1 cellular context compared by ENCODE assay signal in the genomic region with DNA sequence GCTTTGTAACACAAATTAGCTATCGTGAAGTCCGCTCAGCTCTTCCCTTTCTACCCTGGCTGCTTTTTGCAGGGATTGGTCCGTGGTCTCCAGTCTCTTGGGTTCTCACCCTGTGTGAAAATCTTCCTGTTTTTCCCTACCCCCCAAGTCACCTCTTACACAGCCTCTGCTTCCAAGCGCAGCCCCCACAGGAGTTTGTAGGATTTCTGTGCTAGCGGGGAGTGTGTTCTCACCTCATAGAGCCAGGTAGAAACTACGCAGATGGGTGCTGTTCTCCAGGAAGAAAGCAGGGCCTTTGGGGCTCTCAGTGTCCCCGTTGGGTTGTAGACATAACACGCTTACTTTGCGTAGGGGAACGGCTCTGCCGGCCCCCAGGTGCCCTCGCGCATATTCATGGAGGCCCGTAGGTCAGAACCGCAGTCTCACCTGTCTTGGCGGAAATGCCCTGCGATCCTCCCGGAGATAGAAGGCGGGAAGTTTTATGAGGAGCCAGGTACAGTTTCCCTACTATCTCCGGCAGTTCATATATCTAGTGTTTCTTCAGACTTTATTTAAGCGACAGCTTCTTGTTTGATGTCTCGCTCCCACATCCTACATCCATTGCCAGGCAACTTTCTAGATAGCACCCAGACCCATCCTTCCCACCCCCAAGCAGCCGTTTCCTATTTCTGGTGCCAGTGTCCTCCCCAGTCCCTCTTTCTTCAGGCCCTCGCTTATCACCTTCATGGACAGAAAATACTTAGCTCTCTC.
TF ChIP-seq lines count a peak whose summit lies in the region.
"Not testable (repeated sequence)": the region's sequence is repeated elsewhere in the genome, so short reads cannot be mapped to it uniquely, and the experiment has no call there.

No MANE protein-coding gene starts in this region.

TF ChIP-seq in K562, 482 proteins besides CTCF, POLR2A, EP300 and RAD21 (continued from another document and continues in another):
- TF ChIP-seq, protein P1, sequence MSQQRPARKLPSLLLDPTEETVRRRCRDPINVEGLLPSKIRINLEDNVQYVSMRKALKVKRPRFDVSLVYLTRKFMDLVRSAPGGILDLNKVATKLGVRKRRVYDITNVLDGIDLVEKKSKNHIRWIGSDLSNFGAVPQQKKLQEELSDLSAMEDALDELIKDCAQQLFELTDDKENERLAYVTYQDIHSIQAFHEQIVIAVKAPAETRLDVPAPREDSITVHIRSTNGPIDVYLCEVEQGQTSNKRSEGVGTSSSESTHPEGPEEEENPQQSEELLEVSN (IDR thresholded peaks at IDR 0.05; ENCODE audit: borderline replicate concordance in 1 of 2, extremely low read depth in 1 of 2, insufficient read depth in 1 of 2, insufficient read length in 1 of 2, low read depth in 1 of 2, low read length in 1 of 2, poor library complexity in 1 of 2, severe bottlenecking in 1 of 2) = peak in 1 of 2 experiments; percentile 14
- TF ChIP-seq RBFOX2 (IDR thresholded peaks at IDR 0.05; ENCODE audit: low read depth, low read length) = peak; percentile 71
- TF ChIP-seq ZNF431 (CRISPR knock-in tag; IDR thresholded peaks at IDR 0.05) = 0 out of 2 replicates have a peak, but pooled peaks have one; percentile 14
- peak; percentile 49; the same call in 1 of the 2 replicates for TF ChIP-seq ILF3 (IDR thresholded peaks at IDR 0.05; ENCODE audit: borderline replicate concordance)
- TF ChIP-seq TGIF2 (CRISPR knock-in tag; IDR thresholded peaks at IDR 0.05) = peak; percentile 78; the same call in 1 of the 2 replicates
- TF ChIP-seq NONO (IDR thresholded peaks at IDR 0.05; ENCODE audit: low read depth in 2 of 2, low read length in 1 of 2) = peak in 1 of 2 experiments; percentile 98; a peak in 2 of 4 replicates
- peak; percentile 88 for TF ChIP-seq HNRNPLL (IDR thresholded peaks at IDR 0.05; ENCODE audit: low read depth, low read length, poor library complexity, severe bottlenecking)
- TF ChIP-seq POLR2AphosphoS5 (IDR thresholded peaks at IDR 0.05; ENCODE audit: control insufficient read depth, insufficient read depth, low read depth, low read length) = 0 out of 2 replicates have a peak, but pooled peaks have one; percentile 21
- TF ChIP-seq HNRNPUL1 (IDR thresholded peaks at IDR 0.05; ENCODE audit: low read length) = 0 out of 2 replicates have a peak, but pooled peaks have one; percentile 70
- peak; percentile 81; the same call in 1 of the 2 replicates for TF ChIP-seq ZC3H4 (CRISPR knock-in tag; IDR thresholded peaks at IDR 0.05; ENCODE audit: borderline replicate concordance)
- TF ChIP-seq, protein P2, sequence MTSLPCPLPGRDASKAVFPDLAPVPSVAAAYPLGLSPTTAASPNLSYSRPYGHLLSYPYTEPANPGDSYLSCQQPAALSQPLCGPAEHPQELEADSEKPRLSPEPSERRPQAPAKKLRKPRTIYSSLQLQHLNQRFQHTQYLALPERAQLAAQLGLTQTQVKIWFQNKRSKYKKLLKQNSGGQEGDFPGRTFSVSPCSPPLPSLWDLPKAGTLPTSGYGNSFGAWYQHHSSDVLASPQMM (CRISPR knock-in tag; IDR thresholded peaks at IDR 0.05) = peak; percentile 76; the same call in 1 of the 2 replicates
- TF ChIP-seq ZBTB1 (CRISPR knock-in tag; IDR thresholded peaks at IDR 0.05; ENCODE audit: borderline replicate concordance, low read depth) = 0 out of 2 replicates have a peak, but pooled peaks have one; percentile 5
- TF ChIP-seq GABPB1 (CRISPR knock-in tag; IDR thresholded peaks at IDR 0.05) = peak; percentile 55; the same call in 1 of the 2 replicates
- 0 out of 2 replicates have a peak, but pooled peaks have one; percentile 12 for TF ChIP-seq ZSCAN32 (CRISPR knock-in tag; IDR thresholded peaks at IDR 0.05)
- TF ChIP-seq HMG20B (CRISPR knock-in tag; IDR thresholded peaks at IDR 0.05) = 0 out of 2 replicates have a peak, but pooled peaks have one; percentile 2
- TF ChIP-seq KAT7 (CRISPR knock-in tag; IDR thresholded peaks at IDR 0.05; ENCODE audit: borderline replicate concordance) = 0 out of 2 replicates have a peak, but pooled peaks have one; percentile 87
- peak; percentile 39 for TF ChIP-seq NELFE (IDR thresholded peaks at IDR 0.05; ENCODE audit: insufficient read depth, insufficient read length)
- TF ChIP-seq, protein P3, sequence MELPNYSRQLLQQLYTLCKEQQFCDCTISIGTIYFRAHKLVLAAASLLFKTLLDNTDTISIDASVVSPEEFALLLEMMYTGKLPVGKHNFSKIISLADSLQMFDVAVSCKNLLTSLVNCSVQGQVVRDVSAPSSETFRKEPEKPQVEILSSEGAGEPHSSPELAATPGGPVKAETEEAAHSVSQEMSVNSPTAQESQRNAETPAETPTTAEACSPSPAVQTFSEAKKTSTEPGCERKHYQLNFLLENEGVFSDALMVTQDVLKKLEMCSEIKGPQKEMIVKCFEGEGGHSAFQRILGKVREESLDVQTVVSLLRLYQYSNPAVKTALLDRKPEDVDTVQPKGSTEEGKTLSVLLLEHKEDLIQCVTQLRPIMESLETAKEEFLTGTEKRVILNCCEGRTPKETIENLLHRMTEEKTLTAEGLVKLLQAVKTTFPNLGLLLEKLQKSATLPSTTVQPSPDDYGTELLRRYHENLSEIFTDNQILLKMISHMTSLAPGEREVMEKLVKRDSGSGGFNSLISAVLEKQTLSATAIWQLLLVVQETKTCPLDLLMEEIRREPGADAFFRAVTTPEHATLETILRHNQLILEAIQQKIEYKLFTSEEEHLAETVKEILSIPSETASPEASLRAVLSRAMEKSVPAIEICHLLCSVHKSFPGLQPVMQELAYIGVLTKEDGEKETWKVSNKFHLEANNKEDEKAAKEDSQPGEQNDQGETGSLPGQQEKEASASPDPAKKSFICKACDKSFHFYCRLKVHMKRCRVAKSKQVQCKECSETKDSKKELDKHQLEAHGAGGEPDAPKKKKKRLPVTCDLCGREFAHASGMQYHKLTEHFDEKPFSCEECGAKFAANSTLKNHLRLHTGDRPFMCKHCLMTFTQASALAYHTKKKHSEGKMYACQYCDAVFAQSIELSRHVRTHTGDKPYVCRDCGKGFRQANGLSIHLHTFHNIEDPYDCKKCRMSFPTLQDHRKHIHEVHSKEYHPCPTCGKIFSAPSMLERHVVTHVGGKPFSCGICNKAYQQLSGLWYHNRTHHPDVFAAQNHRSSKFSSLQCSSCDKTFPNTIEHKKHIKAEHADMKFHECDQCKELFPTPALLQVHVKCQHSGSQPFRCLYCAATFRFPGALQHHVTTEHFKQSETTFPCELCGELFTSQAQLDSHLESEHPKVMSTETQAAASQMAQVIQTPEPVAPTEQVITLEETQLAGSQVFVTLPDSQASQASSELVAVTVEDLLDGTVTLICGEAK (IDR thresholded peaks at IDR 0.05) = 0 out of 2 replicates have a peak, but pooled peaks have one; percentile 15
- TF ChIP-seq, protein P3 (CRISPR knock-in tag; IDR thresholded peaks at IDR 0.05) = peak; percentile 1; the same call in 1 of the 2 replicates
- peak; percentile 87 for TF ChIP-seq SP1 (CRISPR knock-in tag; IDR thresholded peaks at IDR 0.05)
- not testable (repeated sequence) for TF ChIP-seq BRCA1 (IDR thresholded peaks at IDR 0.05)
- 0 out of 2 replicates have a peak, but pooled peaks have one; percentile 46 for TF ChIP-seq BRCA1 (CRISPR knock-in tag; IDR thresholded peaks at IDR 0.05)
- TF ChIP-seq CCAR2 (IDR thresholded peaks at IDR 0.05; ENCODE audit: low read depth, low read length) = 0 out of 2 replicates have a peak, but pooled peaks have one; percentile 62
- peak; percentile 65 for TF ChIP-seq SMAD4 (CRISPR knock-in tag; conservative IDR thresholded peaks at IDR 0.05)
- TF ChIP-seq, protein P4, sequence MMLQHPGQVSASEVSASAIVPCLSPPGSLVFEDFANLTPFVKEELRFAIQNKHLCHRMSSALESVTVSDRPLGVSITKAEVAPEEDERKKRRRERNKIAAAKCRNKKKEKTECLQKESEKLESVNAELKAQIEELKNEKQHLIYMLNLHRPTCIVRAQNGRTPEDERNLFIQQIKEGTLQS (IDR thresholded peaks at IDR 0.05) = not testable (repeated sequence)
- TF ChIP-seq, protein P4 (CRISPR knock-in tag; conservative IDR thresholded peaks at IDR 0.05) = peak; percentile 94
- peak; percentile 7; the same call in 1 of the 2 replicates for TF ChIP-seq ZNF589 (CRISPR knock-in tag; IDR thresholded peaks at IDR 0.05; ENCODE audit: low read depth)
- 0 out of 2 replicates have a peak, but pooled peaks have one; percentile 30 for TF ChIP-seq MIER1 (IDR thresholded peaks at IDR 0.05; ENCODE audit: low read depth)
- TF ChIP-seq POLR2H (tag; IDR thresholded peaks at IDR 0.05; ENCODE audit: low read depth) = peak; percentile 81
- TF ChIP-seq, protein P5, sequence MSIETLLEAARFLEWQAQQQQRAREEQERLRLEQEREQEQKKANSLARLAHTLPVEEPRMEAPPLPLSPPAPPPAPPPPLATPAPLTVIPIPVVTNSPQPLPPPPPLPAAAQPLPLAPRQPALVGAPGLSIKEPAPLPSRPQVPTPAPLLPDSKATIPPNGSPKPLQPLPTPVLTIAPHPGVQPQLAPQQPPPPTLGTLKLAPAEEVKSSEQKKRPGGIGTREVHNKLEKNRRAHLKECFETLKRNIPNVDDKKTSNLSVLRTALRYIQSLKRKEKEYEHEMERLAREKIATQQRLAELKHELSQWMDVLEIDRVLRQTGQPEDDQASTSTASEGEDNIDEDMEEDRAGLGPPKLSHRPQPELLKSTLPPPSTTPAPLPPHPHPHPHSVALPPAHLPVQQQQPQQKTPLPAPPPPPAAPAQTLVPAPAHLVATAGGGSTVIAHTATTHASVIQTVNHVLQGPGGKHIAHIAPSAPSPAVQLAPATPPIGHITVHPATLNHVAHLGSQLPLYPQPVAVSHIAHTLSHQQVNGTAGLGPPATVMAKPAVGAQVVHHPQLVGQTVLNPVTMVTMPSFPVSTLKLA (conservative IDR thresholded peaks at IDR 0.05) = peak in 1 of 2 experiments; percentile 3; a peak in 1 of 4 replicates
- 0 out of 2 replicates have a peak, but pooled peaks have one; percentile 10 for TF ChIP-seq XRCC5 (IDR thresholded peaks at IDR 0.05; ENCODE audit: low read depth, low read length)
- TF ChIP-seq, protein P6, sequence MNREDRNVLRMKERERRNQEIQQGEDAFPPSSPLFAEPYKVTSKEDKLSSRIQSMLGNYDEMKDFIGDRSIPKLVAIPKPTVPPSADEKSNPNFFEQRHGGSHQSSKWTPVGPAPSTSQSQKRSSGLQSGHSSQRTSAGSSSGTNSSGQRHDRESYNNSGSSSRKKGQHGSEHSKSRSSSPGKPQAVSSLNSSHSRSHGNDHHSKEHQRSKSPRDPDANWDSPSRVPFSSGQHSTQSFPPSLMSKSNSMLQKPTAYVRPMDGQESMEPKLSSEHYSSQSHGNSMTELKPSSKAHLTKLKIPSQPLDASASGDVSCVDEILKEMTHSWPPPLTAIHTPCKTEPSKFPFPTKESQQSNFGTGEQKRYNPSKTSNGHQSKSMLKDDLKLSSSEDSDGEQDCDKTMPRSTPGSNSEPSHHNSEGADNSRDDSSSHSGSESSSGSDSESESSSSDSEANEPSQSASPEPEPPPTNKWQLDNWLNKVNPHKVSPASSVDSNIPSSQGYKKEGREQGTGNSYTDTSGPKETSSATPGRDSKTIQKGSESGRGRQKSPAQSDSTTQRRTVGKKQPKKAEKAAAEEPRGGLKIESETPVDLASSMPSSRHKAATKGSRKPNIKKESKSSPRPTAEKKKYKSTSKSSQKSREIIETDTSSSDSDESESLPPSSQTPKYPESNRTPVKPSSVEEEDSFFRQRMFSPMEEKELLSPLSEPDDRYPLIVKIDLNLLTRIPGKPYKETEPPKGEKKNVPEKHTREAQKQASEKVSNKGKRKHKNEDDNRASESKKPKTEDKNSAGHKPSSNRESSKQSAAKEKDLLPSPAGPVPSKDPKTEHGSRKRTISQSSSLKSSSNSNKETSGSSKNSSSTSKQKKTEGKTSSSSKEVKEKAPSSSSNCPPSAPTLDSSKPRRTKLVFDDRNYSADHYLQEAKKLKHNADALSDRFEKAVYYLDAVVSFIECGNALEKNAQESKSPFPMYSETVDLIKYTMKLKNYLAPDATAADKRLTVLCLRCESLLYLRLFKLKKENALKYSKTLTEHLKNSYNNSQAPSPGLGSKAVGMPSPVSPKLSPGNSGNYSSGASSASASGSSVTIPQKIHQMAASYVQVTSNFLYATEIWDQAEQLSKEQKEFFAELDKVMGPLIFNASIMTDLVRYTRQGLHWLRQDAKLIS (CRISPR knock-in tag; IDR thresholded peaks at IDR 0.05) = peak; percentile 96
- TF ChIP-seq YY1 (IDR thresholded peaks at IDR 0.05; ENCODE audit: borderline replicate concordance in 1 of 3, control insufficient read depth in 1 of 3, extremely low read depth in 1 of 3, insufficient read depth in 3 of 3, insufficient read length in 1 of 3, insufficient replicate concordance in 2 of 3, low read depth in 1 of 3, low read length in 2 of 3) = peak in 1 of 3 experiments; percentile 12
- TF ChIP-seq ZNF766 (CRISPR knock-in tag; conservative IDR thresholded peaks at IDR 0.05) = peak; percentile 40; the same call in 1 of the 2 replicates
